ENCODE assay signal across 8 cellular contexts in the genomic region with DNA sequence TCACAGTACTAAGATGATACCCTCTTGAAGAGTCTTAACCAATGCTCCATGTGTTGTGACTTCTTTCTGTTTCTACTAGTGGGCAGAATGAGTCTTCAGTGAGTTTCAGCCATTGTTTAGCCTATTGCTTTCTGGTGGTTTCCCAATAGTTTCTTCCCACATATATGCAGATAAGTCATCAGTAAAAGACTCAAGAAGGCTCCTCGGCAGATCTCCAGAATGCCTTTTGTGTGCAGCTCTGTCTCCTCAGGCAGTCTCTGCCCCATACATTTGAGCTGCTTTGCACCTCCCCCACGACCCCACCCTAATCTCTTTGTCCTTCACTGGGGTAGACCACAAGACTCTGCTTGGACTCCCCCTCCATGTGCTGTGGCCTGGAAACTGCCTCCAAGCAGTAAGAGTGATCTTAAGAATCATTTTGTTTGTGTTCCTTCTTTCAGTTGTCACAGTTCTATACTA.
DNase-seq lines count a peak whose midpoint lies in the region; ATAC-seq and TF ChIP-seq lines count a peak whose summit lies in the region.

No MANE protein-coding gene starts in this region.

- no peaks in the 10 kb centered on the region for H3K9me3 ChIP-seq in skeletal muscle satellite cell (replicated peaks; ENCODE audit: low read length)
- H3K9me3 ChIP-seq in thyroid gland: no peaks in the 10 kb centered on the region

- peak overlapping the region; percentile 52 for H3K4me2 ChIP-seq in skeletal muscle satellite cell (ENCODE audit: low read length)

- H3K36me3 ChIP-seq in skeletal muscle satellite cell (ENCODE audit: insufficient read depth, low read length): no peaks in the 10 kb centered on the region
- H3K36me3 ChIP-seq in thyroid gland: no peaks in the 10 kb centered on the region

- intact Hi-C loops in thyroid gland (cut with DNase I): no loop called here

- ATAC-seq in GM18868 (IDR thresholded peaks at IDR 0.05; ENCODE audit: unreplicated experiment): peak; percentile 79
- peak; percentile 72 for ATAC-seq in HG03280 (IDR thresholded peaks at IDR 0.05; ENCODE audit: unreplicated experiment)
- no peak for ATAC-seq in omental fat pad (ENCODE audit: low FRiP score)

- H3K4me3 ChIP-seq in skeletal muscle satellite cell (ENCODE audit: low read length): peak overlapping the region; percentile 31
- no peak overlapping the region for H3K4me3 ChIP-seq in thyroid gland (replicated peaks in 1 of 3)

- DNase-seq in amniotic epithelial cell (ENCODE audit: low read depth) (peak; percentile 98), midbrain (lab: John Stamatoyannopoulos, UW) (no peak), omental fat pad (ENCODE audit: low spot score) (no peak), thyroid gland (no peak), globus pallidus (ENCODE audit: low spot score) (no peak)

- peak overlapping the region; percentile 76 for H3K9ac ChIP-seq in skeletal muscle satellite cell (ENCODE audit: low read depth, low read length)

- H3K27me3 ChIP-seq in skeletal muscle satellite cell (ENCODE audit: control insufficient read depth, insufficient read depth, low read length) (no peaks in the 10 kb centered on the region), thyroid gland (no peaks in the 10 kb centered on the region)

- H3K27ac ChIP-seq in thyroid gland: no peak overlapping the region

- TF ChIP-seq CTCF in omental fat pad (IDR thresholded peaks at IDR 0.05): no peak
- no peak for TF ChIP-seq CTCF in thyroid gland (IDR thresholded peaks at IDR 0.05)

- WGBS in thyroid gland, 2 donors: 58 to 61% methylated on average over 2 of the region's 2 CpGs

- no peak for TF ChIP-seq POLR2A in thyroid gland (IDR thresholded peaks at IDR 0.05)

- H3K4me1 ChIP-seq in skeletal muscle satellite cell (ENCODE audit: control insufficient read depth, insufficient read depth, low read length): peaks cover 46% of the 10 kb centered on the region
- peaks cover 0 to 8% of the 10 kb centered on the region in 2 donors for H3K4me1 ChIP-seq in thyroid gland
